1 cellular context compared by ENCODE assay signal in the genomic region with DNA sequence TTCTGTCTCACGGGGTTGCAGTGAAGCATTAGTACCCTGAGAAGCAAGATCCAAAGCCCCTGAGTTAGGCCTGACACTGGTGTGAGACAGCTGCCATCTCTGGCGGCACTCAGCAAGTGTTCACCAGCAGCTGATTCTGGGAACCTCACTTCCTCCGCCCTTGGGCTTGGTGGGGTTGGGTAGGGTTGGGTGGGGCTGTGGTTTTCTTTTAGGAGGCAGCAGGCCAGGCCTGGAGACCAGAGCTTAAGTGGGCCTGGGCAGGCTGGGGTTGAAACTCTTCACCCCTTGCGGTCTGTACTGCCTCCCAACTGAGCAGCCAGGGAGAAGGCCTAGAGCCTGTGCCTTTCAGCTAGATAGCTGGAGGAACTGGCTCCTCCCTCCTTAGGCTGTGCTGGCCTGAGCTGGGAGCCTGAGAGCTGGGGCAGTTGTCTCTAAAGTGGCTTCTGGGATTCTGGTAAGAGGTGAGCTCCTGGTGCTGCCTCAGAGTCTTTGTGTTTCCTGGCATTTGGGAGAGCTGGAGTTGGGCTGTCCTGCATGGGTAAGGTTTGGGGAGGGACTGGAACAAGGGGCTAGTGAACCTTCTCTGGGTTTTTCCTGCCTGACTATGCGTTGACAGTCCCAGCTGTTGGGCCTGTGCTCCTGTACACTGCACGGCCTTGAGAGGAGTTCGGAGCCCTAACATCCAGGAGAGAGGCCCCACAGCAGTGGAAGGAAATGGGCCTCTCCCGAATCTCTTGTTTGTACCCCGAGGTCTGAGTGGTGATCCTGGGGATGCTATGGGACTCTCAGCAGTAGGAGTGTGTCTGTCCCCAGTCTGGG.
A peak's percentile ranks its signal among the peaks of the same experiment; 100 is the strongest.
TF ChIP-seq lines count a peak whose summit lies in the region.

No MANE protein-coding gene starts in this region.

TF ChIP-seq in K562, 482 proteins besides CTCF, POLR2A, EP300 and RAD21 (continued from another document and continues in another):
- TF ChIP-seq, protein P1, sequence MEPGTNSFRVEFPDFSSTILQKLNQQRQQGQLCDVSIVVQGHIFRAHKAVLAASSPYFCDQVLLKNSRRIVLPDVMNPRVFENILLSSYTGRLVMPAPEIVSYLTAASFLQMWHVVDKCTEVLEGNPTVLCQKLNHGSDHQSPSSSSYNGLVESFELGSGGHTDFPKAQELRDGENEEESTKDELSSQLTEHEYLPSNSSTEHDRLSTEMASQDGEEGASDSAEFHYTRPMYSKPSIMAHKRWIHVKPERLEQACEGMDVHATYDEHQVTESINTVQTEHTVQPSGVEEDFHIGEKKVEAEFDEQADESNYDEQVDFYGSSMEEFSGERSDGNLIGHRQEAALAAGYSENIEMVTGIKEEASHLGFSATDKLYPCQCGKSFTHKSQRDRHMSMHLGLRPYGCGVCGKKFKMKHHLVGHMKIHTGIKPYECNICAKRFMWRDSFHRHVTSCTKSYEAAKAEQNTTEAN (CRISPR knock-in tag; IDR thresholded peaks at IDR 0.05): no peak
- TF ChIP-seq ZNF707 (CRISPR knock-in tag; conservative IDR thresholded peaks at IDR 0.05) (no peak), ETS2 (tag; IDR thresholded peaks at IDR 0.05; ENCODE audit: borderline replicate concordance, poor library complexity, severe bottlenecking) (no peak), ZNF282 (CRISPR knock-in tag; IDR thresholded peaks at IDR 0.05) (no peak), ELF2 (CRISPR knock-in tag; IDR thresholded peaks at IDR 0.05) (no peak), POLR2G (IDR thresholded peaks at IDR 0.05; ENCODE audit: low read depth, low read length) (0 out of 2 replicates have a peak, but pooled peaks have one; percentile 42), SRSF9 (IDR thresholded peaks at IDR 0.05; ENCODE audit: borderline replicate concordance, low read depth, low read length) (no peak), MYBL2 (IDR thresholded peaks at IDR 0.05; ENCODE audit: low read depth) (no peak), MYBL2 (CRISPR knock-in tag; IDR thresholded peaks at IDR 0.05; ENCODE audit: borderline replicate concordance) (no peak), TBP (optimal IDR thresholded peaks at IDR 0.05; ENCODE audit: low read depth, low read length) (peak; percentile 66), PHF21A (IDR thresholded peaks at IDR 0.05; ENCODE audit: borderline replicate concordance, low read depth) (no peak), CREB1 (IDR thresholded peaks at IDR 0.05) (no peak), CREB1 (CRISPR knock-in tag; IDR thresholded peaks at IDR 0.05) (no peak), ZNF134 (CRISPR knock-in tag; conservative IDR thresholded peaks at IDR 0.05) (0 out of 2 replicates have a peak, but pooled peaks have one; percentile 27), ZBTB7A (IDR thresholded peaks at IDR 0.05; ENCODE audit: borderline replicate concordance, control insufficient read depth, low read depth, low read length) (0 out of 2 replicates have a peak, but pooled peaks have one; percentile 50), FOXA1 (IDR thresholded peaks at IDR 0.05; ENCODE audit: borderline replicate concordance) (no peak), L3MBTL2 (IDR thresholded peaks at IDR 0.05) (peak; percentile 32; the same call in 1 of the 2 replicates), GTF2F1 (IDR thresholded peaks at IDR 0.05; ENCODE audit: low read depth, low read length) (no peak), ZNF764 (CRISPR knock-in tag; IDR thresholded peaks at IDR 0.05; ENCODE audit: low read depth) (no peak), HDAC2 (IDR thresholded peaks at IDR 0.05) (no peak), BRF1 (IDR thresholded peaks at IDR 0.05; ENCODE audit: borderline replicate concordance, extremely low read depth, insufficient read length) (no peak), PPARD (CRISPR knock-in tag; IDR thresholded peaks at IDR 0.05) (no peak), ADNP (tag; IDR thresholded peaks at IDR 0.05) (no peak), CBX8 (IDR thresholded peaks at IDR 0.05; ENCODE audit: borderline replicate concordance, extremely low read depth, low read depth, low read length, poor library complexity, severe bottlenecking) (no peak), ZNF445 (CRISPR knock-in tag; IDR thresholded peaks at IDR 0.05; ENCODE audit: low read depth) (no peak), NR2C1 (IDR thresholded peaks at IDR 0.05) (no peak), NR2C1 (tag; IDR thresholded peaks at IDR 0.05) (no peak), TOE1 (IDR thresholded peaks at IDR 0.05; ENCODE audit: borderline replicate concordance) (no peak), TOE1 (CRISPR knock-in tag; IDR thresholded peaks at IDR 0.05; ENCODE audit: borderline replicate concordance, low read depth) (no peak), RB1 (IDR thresholded peaks at IDR 0.05; ENCODE audit: low read depth) (peak; percentile 39; the same call in 1 of the 2 replicates), CXXC5 (CRISPR knock-in tag; IDR thresholded peaks at IDR 0.05) (peak; percentile 47; the same call in 1 of the 2 replicates)
- TF ChIP-seq, protein P2, sequence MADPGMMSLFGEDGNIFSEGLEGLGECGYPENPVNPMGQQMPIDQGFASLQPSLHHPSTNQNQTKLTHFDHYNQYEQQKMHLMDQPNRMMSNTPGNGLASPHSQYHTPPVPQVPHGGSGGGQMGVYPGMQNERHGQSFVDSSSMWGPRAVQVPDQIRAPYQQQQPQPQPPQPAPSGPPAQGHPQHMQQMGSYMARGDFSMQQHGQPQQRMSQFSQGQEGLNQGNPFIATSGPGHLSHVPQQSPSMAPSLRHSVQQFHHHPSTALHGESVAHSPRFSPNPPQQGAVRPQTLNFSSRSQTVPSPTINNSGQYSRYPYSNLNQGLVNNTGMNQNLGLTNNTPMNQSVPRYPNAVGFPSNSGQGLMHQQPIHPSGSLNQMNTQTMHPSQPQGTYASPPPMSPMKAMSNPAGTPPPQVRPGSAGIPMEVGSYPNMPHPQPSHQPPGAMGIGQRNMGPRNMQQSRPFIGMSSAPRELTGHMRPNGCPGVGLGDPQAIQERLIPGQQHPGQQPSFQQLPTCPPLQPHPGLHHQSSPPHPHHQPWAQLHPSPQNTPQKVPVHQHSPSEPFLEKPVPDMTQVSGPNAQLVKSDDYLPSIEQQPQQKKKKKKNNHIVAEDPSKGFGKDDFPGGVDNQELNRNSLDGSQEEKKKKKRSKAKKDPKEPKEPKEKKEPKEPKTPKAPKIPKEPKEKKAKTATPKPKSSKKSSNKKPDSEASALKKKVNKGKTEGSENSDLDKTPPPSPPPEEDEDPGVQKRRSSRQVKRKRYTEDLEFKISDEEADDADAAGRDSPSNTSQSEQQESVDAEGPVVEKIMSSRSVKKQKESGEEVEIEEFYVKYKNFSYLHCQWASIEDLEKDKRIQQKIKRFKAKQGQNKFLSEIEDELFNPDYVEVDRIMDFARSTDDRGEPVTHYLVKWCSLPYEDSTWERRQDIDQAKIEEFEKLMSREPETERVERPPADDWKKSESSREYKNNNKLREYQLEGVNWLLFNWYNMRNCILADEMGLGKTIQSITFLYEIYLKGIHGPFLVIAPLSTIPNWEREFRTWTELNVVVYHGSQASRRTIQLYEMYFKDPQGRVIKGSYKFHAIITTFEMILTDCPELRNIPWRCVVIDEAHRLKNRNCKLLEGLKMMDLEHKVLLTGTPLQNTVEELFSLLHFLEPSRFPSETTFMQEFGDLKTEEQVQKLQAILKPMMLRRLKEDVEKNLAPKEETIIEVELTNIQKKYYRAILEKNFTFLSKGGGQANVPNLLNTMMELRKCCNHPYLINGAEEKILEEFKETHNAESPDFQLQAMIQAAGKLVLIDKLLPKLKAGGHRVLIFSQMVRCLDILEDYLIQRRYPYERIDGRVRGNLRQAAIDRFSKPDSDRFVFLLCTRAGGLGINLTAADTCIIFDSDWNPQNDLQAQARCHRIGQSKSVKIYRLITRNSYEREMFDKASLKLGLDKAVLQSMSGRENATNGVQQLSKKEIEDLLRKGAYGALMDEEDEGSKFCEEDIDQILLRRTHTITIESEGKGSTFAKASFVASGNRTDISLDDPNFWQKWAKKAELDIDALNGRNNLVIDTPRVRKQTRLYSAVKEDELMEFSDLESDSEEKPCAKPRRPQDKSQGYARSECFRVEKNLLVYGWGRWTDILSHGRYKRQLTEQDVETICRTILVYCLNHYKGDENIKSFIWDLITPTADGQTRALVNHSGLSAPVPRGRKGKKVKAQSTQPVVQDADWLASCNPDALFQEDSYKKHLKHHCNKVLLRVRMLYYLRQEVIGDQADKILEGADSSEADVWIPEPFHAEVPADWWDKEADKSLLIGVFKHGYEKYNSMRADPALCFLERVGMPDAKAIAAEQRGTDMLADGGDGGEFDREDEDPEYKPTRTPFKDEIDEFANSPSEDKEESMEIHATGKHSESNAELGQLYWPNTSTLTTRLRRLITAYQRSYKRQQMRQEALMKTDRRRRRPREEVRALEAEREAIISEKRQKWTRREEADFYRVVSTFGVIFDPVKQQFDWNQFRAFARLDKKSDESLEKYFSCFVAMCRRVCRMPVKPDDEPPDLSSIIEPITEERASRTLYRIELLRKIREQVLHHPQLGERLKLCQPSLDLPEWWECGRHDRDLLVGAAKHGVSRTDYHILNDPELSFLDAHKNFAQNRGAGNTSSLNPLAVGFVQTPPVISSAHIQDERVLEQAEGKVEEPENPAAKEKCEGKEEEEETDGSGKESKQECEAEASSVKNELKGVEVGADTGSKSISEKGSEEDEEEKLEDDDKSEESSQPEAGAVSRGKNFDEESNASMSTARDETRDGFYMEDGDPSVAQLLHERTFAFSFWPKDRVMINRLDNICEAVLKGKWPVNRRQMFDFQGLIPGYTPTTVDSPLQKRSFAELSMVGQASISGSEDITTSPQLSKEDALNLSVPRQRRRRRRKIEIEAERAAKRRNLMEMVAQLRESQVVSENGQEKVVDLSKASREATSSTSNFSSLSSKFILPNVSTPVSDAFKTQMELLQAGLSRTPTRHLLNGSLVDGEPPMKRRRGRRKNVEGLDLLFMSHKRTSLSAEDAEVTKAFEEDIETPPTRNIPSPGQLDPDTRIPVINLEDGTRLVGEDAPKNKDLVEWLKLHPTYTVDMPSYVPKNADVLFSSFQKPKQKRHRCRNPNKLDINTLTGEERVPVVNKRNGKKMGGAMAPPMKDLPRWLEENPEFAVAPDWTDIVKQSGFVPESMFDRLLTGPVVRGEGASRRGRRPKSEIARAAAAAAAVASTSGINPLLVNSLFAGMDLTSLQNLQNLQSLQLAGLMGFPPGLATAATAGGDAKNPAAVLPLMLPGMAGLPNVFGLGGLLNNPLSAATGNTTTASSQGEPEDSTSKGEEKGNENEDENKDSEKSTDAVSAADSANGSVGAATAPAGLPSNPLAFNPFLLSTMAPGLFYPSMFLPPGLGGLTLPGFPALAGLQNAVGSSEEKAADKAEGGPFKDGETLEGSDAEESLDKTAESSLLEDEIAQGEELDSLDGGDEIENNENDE (IDR thresholded peaks at IDR 0.05; ENCODE audit: low read depth, low read length): no peak
- TF ChIP-seq, protein P3, sequence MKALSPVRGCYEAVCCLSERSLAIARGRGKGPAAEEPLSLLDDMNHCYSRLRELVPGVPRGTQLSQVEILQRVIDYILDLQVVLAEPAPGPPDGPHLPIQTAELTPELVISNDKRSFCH (CRISPR knock-in tag; IDR thresholded peaks at IDR 0.05): no peak
- TF ChIP-seq, protein P3 (tag; IDR thresholded peaks at IDR 0.05): no peak
- TF ChIP-seq, protein P4, sequence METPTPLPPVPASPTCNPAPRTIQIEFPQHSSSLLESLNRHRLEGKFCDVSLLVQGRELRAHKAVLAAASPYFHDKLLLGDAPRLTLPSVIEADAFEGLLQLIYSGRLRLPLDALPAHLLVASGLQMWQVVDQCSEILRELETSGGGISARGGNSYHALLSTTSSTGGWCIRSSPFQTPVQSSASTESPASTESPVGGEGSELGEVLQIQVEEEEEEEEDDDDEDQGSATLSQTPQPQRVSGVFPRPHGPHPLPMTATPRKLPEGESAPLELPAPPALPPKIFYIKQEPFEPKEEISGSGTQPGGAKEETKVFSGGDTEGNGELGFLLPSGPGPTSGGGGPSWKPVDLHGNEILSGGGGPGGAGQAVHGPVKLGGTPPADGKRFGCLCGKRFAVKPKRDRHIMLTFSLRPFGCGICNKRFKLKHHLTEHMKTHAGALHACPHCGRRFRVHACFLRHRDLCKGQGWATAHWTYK (CRISPR knock-in tag; IDR thresholded peaks at IDR 0.05): 0 out of 2 replicates have a peak, but pooled peaks have one; percentile 43
- TF ChIP-seq, protein P5, sequence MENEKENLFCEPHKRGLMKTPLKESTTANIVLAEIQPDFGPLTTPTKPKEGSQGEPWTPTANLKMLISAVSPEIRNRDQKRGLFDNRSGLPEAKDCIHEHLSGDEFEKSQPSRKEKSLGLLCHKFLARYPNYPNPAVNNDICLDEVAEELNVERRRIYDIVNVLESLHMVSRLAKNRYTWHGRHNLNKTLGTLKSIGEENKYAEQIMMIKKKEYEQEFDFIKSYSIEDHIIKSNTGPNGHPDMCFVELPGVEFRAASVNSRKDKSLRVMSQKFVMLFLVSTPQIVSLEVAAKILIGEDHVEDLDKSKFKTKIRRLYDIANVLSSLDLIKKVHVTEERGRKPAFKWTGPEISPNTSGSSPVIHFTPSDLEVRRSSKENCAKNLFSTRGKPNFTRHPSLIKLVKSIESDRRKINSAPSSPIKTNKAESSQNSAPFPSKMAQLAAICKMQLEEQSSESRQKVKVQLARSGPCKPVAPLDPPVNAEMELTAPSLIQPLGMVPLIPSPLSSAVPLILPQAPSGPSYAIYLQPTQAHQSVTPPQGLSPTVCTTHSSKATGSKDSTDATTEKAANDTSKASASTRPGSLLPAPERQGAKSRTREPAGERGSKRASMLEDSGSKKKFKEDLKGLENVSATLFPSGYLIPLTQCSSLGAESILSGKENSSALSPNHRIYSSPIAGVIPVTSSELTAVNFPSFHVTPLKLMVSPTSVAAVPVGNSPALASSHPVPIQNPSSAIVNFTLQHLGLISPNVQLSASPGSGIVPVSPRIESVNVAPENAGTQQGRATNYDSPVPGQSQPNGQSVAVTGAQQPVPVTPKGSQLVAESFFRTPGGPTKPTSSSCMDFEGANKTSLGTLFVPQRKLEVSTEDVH (IDR thresholded peaks at IDR 0.05; ENCODE audit: low read depth, partially characterized antibody): no peak
- TF ChIP-seq, protein P6, sequence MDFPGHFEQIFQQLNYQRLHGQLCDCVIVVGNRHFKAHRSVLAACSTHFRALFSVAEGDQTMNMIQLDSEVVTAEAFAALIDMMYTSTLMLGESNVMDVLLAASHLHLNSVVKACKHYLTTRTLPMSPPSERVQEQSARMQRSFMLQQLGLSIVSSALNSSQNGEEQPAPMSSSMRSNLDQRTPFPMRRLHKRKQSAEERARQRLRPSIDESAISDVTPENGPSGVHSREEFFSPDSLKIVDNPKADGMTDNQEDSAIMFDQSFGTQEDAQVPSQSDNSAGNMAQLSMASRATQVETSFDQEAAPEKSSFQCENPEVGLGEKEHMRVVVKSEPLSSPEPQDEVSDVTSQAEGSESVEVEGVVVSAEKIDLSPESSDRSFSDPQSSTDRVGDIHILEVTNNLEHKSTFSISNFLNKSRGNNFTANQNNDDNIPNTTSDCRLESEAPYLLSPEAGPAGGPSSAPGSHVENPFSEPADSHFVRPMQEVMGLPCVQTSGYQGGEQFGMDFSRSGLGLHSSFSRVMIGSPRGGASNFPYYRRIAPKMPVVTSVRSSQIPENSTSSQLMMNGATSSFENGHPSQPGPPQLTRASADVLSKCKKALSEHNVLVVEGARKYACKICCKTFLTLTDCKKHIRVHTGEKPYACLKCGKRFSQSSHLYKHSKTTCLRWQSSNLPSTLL (IDR thresholded peaks at IDR 0.05): no peak
- TF ChIP-seq, protein P7, sequence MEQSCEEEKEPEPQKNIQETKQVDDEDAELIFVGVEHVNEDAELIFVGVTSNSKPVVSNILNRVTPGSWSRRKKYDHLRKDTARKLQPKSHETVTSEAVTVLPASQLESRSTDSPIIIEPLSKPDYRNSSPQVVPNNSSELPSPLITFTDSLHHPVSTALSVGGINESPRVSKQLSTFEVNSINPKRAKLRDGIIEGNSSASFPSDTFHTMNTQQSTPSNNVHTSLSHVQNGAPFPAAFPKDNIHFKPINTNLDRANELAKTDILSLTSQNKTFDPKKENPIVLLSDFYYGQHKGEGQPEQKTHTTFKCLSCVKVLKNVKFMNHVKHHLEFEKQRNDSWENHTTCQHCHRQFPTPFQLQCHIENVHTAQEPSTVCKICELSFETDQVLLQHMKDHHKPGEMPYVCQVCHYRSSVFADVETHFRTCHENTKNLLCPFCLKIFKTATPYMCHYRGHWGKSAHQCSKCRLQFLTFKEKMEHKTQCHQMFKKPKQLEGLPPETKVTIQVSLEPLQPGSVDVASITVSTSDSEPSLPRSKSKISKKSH (CRISPR knock-in tag; IDR thresholded peaks at IDR 0.05): no peak
